16 cellular contexts compared by ENCODE assay signal in genomic region chr2:37612382-37612781, GRCh38. TPM values are rescaled to one million over a fixed set of nuclear protein-coding genes. Genes with fewer than 3 reads are reported as not detected.
A peak's percentile ranks its signal among the peaks of the same experiment; 100 is the strongest.
DNase-seq lines count a peak whose midpoint lies in the region; ATAC-seq, FAIRE-seq and TF ChIP-seq lines count a peak whose summit lies in the region.
"Had no signal": no experiment of that assay in that cellular context is flagged by ENCODE, and none has a peak within 500 bp of the region (broad histone marks: within the 10 kb centered on the region; RNA-seq: fewer than 3 reads in every experiment).

No MANE protein-coding gene starts in this region.

- H3K9me3 ChIP-seq in sigmoid colon (no peaks in the 10 kb centered on the region), aorta (ENCODE audit: control insufficient read depth, low read length) (no peaks in the 10 kb centered on the region), pancreas (no peaks in the 10 kb centered on the region)

- H3K27me3 ChIP-seq in sigmoid colon, result no peaks in the 10 kb centered on the region
- H3K27me3 ChIP-seq in aorta (ENCODE audit: control insufficient read depth in 1 of 2, insufficient read depth in 2 of 2, low read length in 1 of 2), result no peaks in the 10 kb centered on the region
- no peaks in the 10 kb centered on the region for H3K27me3 ChIP-seq in pancreas

- H3K4me3 ChIP-seq in sigmoid colon, result no peak overlapping the region
- H3K4me3 ChIP-seq in aorta (ENCODE audit: low read length in 2 of 2), result no peak overlapping the region
- no peak overlapping the region for H3K4me3 ChIP-seq in pancreas

- H3K27ac ChIP-seq in sigmoid colon (peak overlapping the region in 3 of 4 donors; percentile 55 to 85 (median 62)), aorta (ENCODE audit: low read depth in 1 of 2, low read length in 2 of 2) (peak overlapping the region; percentile 11 to 15), pancreas (no peak overlapping the region)

- H3K36me3 Mint-ChIP-seq in T-cell, result peaks cover 8% of the 10 kb centered on the region

- intact Hi-C loops in sigmoid colon (cut with DNase I), result loop anchor here (10.0 kb wide), 1 partner anchor 88 kb away; no protein-coding TSS in a partner anchor
- intact Hi-C loops in aorta (cut with DNase I), result loop anchor here in 1 of 2 donors (5.0 kb wide), 1 partner anchor 35 kb away; no protein-coding TSS in a partner anchor
- intact Hi-C loops in pancreas (cut with DNase I), result no loop called here

- WGBS in sigmoid colon, 2 donors, result 91 to 93% methylated on average over 4 of the region's 4 CpGs
- WGBS in aorta, 2 donors, result 72 to 83% methylated on average over 4 of the region's 4 CpGs
- 89 to 93% methylated on average over 4 of the region's 4 CpGs for WGBS in pancreas, 2 donors

- H3K4me3 Mint-ChIP-seq in T-cell, result no peak overlapping the region
- H3K4me3 Mint-ChIP-seq: CD14-positive monocyte had no signal

- no peak for TF ChIP-seq POLR2A in sigmoid colon (IDR thresholded peaks at IDR 0.05)

- peak overlapping the region; percentile 15 to 17 for H3K27ac Mint-ChIP-seq in T-cell
- H3K27ac Mint-ChIP-seq: CD14-positive monocyte had no signal

- H3K4me1 Mint-ChIP-seq in T-cell, result peaks cover 32 to 57% (median 50%) of the 10 kb centered on the region in 3 donors

- CTCF ChIA-PET in T-cell (lab: Charles Lee), result no interaction called here

- POLR2A ChIA-PET in T-cell (lab: Charles Lee), result no interaction called here

- no peak for TF ChIP-seq CTCF in sigmoid colon (IDR thresholded peaks at IDR 0.05)
- TF ChIP-seq CTCF in pancreas (IDR thresholded peaks at IDR 0.05), result no peak

- H3K27me3 Mint-ChIP-seq in T-cell, result no peaks in the 10 kb centered on the region

- TF ChIP-seq EP300 in sigmoid colon (IDR thresholded peaks at IDR 0.05), result no peak

- no peak for FAIRE-seq in pancreas (lab: Jason Lieb, UNC)
- FAIRE-seq: GM19239 had no signal

- H3K9me3 Mint-ChIP-seq in T-cell, result peaks cover 0 to 16% (median 10%) of the 10 kb centered on the region in 3 donors

- H3K36me3 ChIP-seq in sigmoid colon, result no peaks in the 10 kb centered on the region
- H3K36me3 ChIP-seq in aorta (ENCODE audit: control insufficient read depth in 1 of 2, insufficient read depth in 2 of 2, low read length in 1 of 2), result no peaks in the 10 kb centered on the region
- H3K36me3 ChIP-seq in pancreas, result no peaks in the 10 kb centered on the region

- DNase-seq in T-cell (no peak), fibroblast of peridontal ligament (ENCODE audit: extremely low read depth) (peak; percentile 60), sigmoid colon (no peak), aorta (no peak), MV-4-11 (lab: John Stamatoyannopoulos, UW) (no peak), pancreas (no peak)
- DNase-seq: Karpas-422, MM.1S, NCI-H1105, NCI-H1694, NCI-H524 had no signal

- ATAC-seq in T-cell (replicated peaks in 1 of 4) (no peak), aorta (ENCODE audit: low FRiP score) (no peak), pancreas (no peak), HG03521 (IDR thresholded peaks at IDR 0.05; ENCODE audit: unreplicated experiment) (no peak)
- ATAC-seq: Panc1, Right ventricle myocardium inferior had no signal

- peaks cover 0 to 71% (median 31%) of the 10 kb centered on the region in 4 donors for H3K4me1 ChIP-seq in sigmoid colon
- H3K4me1 ChIP-seq in aorta (ENCODE audit: control insufficient read depth in 1 of 2, insufficient read depth in 2 of 2, low read length in 2 of 2), result peaks cover 3 to 17% of the 10 kb centered on the region in 2 donors
- H3K4me1 ChIP-seq in pancreas, result peaks cover 0 to 11% (median 10%) of the 10 kb centered on the region in 3 donors

RNA-seq across cellular contexts. Expression of gene CDC42EP3, which starts 59.1 kb away (rescaled TPM):
- total RNA-seq in T-cell (10 to 100 TPM; 30.0 to 60.3 (median 37.6) TPM), sigmoid colon (10 to 100 TPM; 41.1 to 84.5 (median 44.8) TPM), aorta (10 to 100 TPM; 56.5 to 94.8 TPM), pancreas (10 to 100 TPM in 2 of 6 donors, 1 to 10 TPM in 4; 3.5 to 11.9 (median 6.4) TPM)
- polyA plus RNA-seq in sigmoid colon (10 to 100 TPM; 10.9 to 20.4 (median 11.8) TPM), aorta (10 to 100 TPM; 12.6 to 26.5 TPM), pancreas (1 to 10 TPM; 3.6 to 8.5 TPM)

Comparison
In these comparisons a context has a peak if more than half of its experiments do, and no peak if none do; other contexts are left out.
1. H3K27ac ChIP-seq: peak in sigmoid colon (3 of 4) and aorta (2 of 2); none in pancreas (0 of 4).